1 cellular context compared by ENCODE assay signal in the genomic region with DNA sequence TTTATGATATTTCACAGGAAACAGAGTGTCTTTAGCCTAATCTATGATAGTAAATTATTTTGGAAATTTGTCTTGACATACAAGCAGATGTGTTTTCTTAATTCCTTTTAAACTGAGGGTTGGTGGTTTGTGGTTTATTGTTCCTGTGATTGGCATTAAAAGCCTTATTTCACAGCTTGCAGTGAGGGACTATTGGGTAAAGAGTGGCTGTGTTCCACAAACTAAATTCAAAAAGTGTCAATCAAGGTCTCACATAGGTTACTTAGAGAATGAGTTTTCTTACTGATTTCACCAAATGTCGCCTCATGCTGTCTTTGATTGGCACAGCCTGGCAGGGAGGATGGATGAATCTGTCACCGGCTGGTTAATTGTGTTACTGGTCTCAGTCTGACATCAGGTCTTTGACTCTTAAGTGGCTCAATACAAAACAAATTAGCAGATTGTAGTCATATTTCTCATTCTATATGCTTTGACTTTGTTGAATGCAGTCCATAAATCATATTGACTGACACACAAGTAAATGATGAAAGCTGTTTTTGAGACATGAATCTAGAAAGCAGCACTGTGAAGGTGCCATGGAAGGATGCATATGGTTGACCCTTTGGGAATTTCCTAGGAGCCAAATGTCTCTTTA.
TF ChIP-seq lines count a peak whose summit lies in the region.

No MANE protein-coding gene starts in this region.

TF ChIP-seq in HEK293, 187 proteins besides CTCF, POLR2A, EP300 and RAD21 (continued from another document and continues in another):
- TF ChIP-seq, protein P1, sequence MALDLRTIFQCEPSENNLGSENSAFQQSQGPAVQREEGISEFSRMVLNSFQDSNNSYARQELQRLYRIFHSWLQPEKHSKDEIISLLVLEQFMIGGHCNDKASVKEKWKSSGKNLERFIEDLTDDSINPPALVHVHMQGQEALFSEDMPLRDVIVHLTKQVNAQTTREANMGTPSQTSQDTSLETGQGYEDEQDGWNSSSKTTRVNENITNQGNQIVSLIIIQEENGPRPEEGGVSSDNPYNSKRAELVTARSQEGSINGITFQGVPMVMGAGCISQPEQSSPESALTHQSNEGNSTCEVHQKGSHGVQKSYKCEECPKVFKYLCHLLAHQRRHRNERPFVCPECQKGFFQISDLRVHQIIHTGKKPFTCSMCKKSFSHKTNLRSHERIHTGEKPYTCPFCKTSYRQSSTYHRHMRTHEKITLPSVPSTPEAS (tag by site-specific recombination; IDR thresholded peaks at IDR 0.05) = 0 out of 2 replicates have a peak, but pooled peaks have one; percentile 33
- TF ChIP-seq ZNF248 (tag by site-specific recombination; IDR thresholded peaks at IDR 0.05) = no peak
- no peak for TF ChIP-seq ZNF555 (tag by site-specific recombination; conservative IDR thresholded peaks at IDR 0.05)
- TF ChIP-seq SCRT1 (tag by site-specific recombination; IDR thresholded peaks at IDR 0.05; ENCODE audit: borderline replicate concordance) = 0 out of 2 replicates have a peak, but pooled peaks have one; percentile 12
- TF ChIP-seq GLIS1 (tag by site-specific recombination; IDR thresholded peaks at IDR 0.05) = no peak
- peak; percentile 84 for TF ChIP-seq ZNF843 (tag by site-specific recombination; IDR thresholded peaks at IDR 0.05)
- TF ChIP-seq KLF8 (tag by site-specific recombination; IDR thresholded peaks at IDR 0.05) = no peak
- TF ChIP-seq ZNF664 (tag by site-specific recombination; IDR thresholded peaks at IDR 0.05) = no peak
- no peak for TF ChIP-seq ZNF174 (tag by site-specific recombination; IDR thresholded peaks at IDR 0.05)
- TF ChIP-seq ZNF157 (tag by site-specific recombination; IDR thresholded peaks at IDR 0.05) = no peak
- no peak for TF ChIP-seq ZNF792 (tag by site-specific recombination; IDR thresholded peaks at IDR 0.05)
- TF ChIP-seq ZNF16 (tag by site-specific recombination; IDR thresholded peaks at IDR 0.05; ENCODE audit: low read depth) = no peak
- no peak for TF ChIP-seq ZNF610 (tag by site-specific recombination; IDR thresholded peaks at IDR 0.05; ENCODE audit: borderline replicate concordance)
- no peak for TF ChIP-seq ZNF10 (tag by site-specific recombination; IDR thresholded peaks at IDR 0.05)
- TF ChIP-seq, protein P2, sequence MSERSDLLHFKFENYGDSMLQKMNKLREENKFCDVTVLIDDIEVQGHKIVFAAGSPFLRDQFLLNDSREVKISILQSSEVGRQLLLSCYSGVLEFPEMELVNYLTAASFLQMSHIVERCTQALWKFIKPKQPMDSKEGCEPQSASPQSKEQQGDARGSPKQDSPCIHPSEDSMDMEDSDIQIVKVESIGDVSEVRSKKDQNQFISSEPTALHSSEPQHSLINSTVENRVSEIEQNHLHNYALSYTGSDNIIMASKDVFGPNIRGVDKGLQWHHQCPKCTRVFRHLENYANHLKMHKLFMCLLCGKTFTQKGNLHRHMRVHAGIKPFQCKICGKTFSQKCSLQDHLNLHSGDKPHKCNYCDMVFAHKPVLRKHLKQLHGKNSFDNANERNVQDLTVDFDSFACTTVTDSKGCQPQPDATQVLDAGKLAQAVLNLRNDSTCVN (tag by site-specific recombination; optimal IDR thresholded peaks at IDR 0.05) = no peak
- TF ChIP-seq, protein P3, sequence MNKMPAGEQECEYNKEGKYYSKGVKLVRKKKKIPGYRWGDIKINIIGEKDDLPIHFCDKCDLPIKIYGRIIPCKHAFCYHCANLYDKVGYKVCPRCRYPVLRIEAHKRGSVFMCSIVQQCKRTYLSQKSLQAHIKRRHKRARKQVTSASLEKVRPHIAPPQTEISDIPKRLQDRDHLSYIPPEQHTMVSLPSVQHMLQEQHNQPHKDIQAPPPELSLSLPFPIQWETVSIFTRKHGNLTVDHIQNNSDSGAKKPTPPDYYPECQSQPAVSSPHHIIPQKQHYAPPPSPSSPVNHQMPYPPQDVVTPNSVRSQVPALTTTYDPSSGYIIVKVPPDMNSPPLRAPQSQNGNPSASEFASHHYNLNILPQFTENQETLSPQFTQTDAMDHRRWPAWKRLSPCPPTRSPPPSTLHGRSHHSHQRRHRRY (tag by site-specific recombination; IDR thresholded peaks at IDR 0.05) = no peak
- TF ChIP-seq ZNF623 (tag by site-specific recombination; IDR thresholded peaks at IDR 0.05) = no peak
- TF ChIP-seq ZNF2 (tag by site-specific recombination; IDR thresholded peaks at IDR 0.05) = no peak
- no peak for TF ChIP-seq ZBTB21 (tag by site-specific recombination; IDR thresholded peaks at IDR 0.05)
- TF ChIP-seq ZNF670 (tag by site-specific recombination; IDR thresholded peaks at IDR 0.05; ENCODE audit: low read depth) = no peak
- TF ChIP-seq SCRT2 (tag by site-specific recombination; IDR thresholded peaks at IDR 0.05) = 0 out of 2 replicates have a peak, but pooled peaks have one; percentile 28
- no peak for TF ChIP-seq KLF7 (tag by site-specific recombination; IDR thresholded peaks at IDR 0.05; ENCODE audit: borderline replicate concordance)
- TF ChIP-seq, protein P4, sequence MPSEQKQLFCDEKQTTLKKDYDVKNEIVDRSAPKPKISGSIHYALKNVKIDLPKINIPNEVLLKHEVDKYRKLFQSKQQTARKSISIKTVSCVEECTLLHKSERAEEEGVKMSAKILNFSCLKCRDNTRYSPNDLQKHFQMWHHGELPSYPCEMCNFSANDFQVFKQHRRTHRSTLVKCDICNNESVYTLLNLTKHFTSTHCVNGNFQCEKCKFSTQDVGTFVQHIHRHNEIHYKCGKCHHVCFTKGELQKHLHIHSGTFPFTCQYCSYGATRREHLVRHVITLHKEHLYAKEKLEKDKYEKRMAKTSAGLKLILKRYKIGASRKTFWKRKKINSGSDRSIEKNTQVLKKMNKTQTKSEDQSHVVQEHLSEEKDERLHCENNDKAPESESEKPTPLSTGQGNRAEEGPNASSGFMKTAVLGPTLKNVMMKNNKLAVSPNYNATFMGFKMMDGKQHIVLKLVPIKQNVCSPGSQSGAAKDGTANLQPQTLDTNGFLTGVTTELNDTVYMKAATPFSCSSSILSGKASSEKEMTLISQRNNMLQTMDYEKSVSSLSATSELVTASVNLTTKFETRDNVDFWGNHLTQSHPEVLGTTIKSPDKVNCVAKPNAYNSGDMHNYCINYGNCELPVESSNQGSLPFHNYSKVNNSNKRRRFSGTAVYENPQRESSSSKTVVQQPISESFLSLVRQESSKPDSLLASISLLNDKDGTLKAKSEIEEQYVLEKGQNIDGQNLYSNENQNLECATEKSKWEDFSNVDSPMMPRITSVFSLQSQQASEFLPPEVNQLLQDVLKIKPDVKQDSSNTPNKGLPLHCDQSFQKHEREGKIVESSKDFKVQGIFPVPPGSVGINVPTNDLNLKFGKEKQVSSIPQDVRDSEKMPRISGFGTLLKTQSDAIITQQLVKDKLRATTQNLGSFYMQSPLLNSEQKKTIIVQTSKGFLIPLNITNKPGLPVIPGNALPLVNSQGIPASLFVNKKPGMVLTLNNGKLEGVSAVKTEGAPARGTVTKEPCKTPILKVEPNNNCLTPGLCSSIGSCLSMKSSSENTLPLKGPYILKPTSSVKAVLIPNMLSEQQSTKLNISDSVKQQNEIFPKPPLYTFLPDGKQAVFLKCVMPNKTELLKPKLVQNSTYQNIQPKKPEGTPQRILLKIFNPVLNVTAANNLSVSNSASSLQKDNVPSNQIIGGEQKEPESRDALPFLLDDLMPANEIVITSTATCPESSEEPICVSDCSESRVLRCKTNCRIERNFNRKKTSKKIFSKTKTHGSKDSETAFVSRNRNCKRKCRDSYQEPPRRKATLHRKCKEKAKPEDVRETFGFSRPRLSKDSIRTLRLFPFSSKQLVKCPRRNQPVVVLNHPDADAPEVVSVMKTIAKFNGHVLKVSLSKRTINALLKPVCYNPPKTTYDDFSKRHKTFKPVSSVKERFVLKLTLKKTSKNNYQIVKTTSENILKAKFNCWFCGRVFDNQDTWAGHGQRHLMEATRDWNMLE (tag by site-specific recombination; conservative IDR thresholded peaks at IDR 0.05; ENCODE audit: low read depth) = no peak
- no peak for TF ChIP-seq HOXC10 (CRISPR knock-in tag; IDR thresholded peaks at IDR 0.05)
- TF ChIP-seq ZFP41 (tag by site-specific recombination; IDR thresholded peaks at IDR 0.05; ENCODE audit: borderline replicate concordance) = no peak
- no peak for TF ChIP-seq ZNF416 (tag by site-specific recombination; IDR thresholded peaks at IDR 0.05)
- TF ChIP-seq ZNF530 (tag by site-specific recombination; IDR thresholded peaks at IDR 0.05; ENCODE audit: low read depth) = no peak
- TF ChIP-seq ZIC2 (tag by site-specific recombination; IDR thresholded peaks at IDR 0.05) = peak; percentile 92
- TF ChIP-seq, protein P5, sequence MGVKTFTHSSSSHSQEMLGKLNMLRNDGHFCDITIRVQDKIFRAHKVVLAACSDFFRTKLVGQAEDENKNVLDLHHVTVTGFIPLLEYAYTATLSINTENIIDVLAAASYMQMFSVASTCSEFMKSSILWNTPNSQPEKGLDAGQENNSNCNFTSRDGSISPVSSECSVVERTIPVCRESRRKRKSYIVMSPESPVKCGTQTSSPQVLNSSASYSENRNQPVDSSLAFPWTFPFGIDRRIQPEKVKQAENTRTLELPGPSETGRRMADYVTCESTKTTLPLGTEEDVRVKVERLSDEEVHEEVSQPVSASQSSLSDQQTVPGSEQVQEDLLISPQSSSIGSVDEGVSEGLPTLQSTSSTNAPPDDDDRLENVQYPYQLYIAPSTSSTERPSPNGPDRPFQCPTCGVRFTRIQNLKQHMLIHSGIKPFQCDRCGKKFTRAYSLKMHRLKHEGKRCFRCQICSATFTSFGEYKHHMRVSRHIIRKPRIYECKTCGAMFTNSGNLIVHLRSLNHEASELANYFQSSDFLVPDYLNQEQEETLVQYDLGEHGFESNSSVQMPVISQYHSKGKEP (tag by site-specific recombination; IDR thresholded peaks at IDR 0.05) = no peak
- no peak for TF ChIP-seq TRIM28 (IDR thresholded peaks at IDR 0.05; ENCODE audit: borderline replicate concordance, low read length)
- TF ChIP-seq, protein P6, sequence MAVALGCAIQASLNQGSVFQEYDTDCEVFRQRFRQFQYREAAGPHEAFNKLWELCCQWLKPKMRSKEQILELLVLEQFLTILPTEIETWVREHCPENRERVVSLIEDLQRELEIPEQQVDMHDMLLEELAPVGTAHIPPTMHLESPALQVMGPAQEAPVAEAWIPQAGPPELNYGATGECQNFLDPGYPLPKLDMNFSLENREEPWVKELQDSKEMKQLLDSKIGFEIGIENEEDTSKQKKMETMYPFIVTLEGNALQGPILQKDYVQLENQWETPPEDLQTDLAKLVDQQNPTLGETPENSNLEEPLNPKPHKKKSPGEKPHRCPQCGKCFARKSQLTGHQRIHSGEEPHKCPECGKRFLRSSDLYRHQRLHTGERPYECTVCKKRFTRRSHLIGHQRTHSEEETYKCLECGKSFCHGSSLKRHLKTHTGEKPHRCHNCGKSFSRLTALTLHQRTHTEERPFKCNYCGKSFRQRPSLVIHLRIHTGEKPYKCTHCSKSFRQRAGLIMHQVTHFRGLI (tag by site-specific recombination; IDR thresholded peaks at IDR 0.05) = no peak
- no peak for TF ChIP-seq ZNF202 (tag by site-specific recombination; IDR thresholded peaks at IDR 0.05; ENCODE audit: borderline replicate concordance)
- TF ChIP-seq ZNF791 (tag by site-specific recombination; IDR thresholded peaks at IDR 0.05) = no peak
- TF ChIP-seq ZNF155 (tag by site-specific recombination; IDR thresholded peaks at IDR 0.05) = no peak
- TF ChIP-seq IKZF3 (tag by site-specific recombination; IDR thresholded peaks at IDR 0.05) = peak; percentile 92
- TF ChIP-seq YY1 (tag by site-specific recombination; IDR thresholded peaks at IDR 0.05) = no peak
- no peak for TF ChIP-seq ZNF266 (tag by site-specific recombination; IDR thresholded peaks at IDR 0.05; ENCODE audit: low read depth)
- TF ChIP-seq, protein P7, sequence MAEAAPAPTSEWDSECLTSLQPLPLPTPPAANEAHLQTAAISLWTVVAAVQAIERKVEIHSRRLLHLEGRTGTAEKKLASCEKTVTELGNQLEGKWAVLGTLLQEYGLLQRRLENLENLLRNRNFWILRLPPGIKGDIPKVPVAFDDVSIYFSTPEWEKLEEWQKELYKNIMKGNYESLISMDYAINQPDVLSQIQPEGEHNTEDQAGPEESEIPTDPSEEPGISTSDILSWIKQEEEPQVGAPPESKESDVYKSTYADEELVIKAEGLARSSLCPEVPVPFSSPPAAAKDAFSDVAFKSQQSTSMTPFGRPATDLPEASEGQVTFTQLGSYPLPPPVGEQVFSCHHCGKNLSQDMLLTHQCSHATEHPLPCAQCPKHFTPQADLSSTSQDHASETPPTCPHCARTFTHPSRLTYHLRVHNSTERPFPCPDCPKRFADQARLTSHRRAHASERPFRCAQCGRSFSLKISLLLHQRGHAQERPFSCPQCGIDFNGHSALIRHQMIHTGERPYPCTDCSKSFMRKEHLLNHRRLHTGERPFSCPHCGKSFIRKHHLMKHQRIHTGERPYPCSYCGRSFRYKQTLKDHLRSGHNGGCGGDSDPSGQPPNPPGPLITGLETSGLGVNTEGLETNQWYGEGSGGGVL (tag by site-specific recombination; IDR thresholded peaks at IDR 0.05) = no peak
- TF ChIP-seq, protein P8, sequence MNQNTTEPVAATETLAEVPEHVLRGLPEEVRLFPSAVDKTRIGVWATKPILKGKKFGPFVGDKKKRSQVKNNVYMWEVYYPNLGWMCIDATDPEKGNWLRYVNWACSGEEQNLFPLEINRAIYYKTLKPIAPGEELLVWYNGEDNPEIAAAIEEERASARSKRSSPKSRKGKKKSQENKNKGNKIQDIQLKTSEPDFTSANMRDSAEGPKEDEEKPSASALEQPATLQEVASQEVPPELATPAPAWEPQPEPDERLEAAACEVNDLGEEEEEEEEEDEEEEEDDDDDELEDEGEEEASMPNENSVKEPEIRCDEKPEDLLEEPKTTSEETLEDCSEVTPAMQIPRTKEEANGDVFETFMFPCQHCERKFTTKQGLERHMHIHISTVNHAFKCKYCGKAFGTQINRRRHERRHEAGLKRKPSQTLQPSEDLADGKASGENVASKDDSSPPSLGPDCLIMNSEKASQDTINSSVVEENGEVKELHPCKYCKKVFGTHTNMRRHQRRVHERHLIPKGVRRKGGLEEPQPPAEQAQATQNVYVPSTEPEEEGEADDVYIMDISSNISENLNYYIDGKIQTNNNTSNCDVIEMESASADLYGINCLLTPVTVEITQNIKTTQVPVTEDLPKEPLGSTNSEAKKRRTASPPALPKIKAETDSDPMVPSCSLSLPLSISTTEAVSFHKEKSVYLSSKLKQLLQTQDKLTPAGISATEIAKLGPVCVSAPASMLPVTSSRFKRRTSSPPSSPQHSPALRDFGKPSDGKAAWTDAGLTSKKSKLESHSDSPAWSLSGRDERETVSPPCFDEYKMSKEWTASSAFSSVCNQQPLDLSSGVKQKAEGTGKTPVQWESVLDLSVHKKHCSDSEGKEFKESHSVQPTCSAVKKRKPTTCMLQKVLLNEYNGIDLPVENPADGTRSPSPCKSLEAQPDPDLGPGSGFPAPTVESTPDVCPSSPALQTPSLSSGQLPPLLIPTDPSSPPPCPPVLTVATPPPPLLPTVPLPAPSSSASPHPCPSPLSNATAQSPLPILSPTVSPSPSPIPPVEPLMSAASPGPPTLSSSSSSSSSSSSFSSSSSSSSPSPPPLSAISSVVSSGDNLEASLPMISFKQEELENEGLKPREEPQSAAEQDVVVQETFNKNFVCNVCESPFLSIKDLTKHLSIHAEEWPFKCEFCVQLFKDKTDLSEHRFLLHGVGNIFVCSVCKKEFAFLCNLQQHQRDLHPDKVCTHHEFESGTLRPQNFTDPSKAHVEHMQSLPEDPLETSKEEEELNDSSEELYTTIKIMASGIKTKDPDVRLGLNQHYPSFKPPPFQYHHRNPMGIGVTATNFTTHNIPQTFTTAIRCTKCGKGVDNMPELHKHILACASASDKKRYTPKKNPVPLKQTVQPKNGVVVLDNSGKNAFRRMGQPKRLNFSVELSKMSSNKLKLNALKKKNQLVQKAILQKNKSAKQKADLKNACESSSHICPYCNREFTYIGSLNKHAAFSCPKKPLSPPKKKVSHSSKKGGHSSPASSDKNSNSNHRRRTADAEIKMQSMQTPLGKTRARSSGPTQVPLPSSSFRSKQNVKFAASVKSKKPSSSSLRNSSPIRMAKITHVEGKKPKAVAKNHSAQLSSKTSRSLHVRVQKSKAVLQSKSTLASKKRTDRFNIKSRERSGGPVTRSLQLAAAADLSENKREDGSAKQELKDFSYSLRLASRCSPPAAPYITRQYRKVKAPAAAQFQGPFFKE (tag by site-specific recombination; IDR thresholded peaks at IDR 0.05; ENCODE audit: borderline replicate concordance) = no peak
- TF ChIP-seq ZBTB7A (tag by site-specific recombination; IDR thresholded peaks at IDR 0.05; ENCODE audit: low read depth) = no peak
